12 cellular contexts compared by ENCODE assay signal in genomic region chr7:132437730-132438129, GRCh38.
DNase-seq lines count a peak whose midpoint lies in the region; ATAC-seq and TF ChIP-seq lines count a peak whose summit lies in the region.
"Had no signal": no experiment of that assay in that cellular context is flagged by ENCODE, and none has a peak within 500 bp of the region (broad histone marks: within the 10 kb centered on the region; RNA-seq: fewer than 3 reads in every experiment).

No MANE protein-coding gene starts in this region.

- peak; percentile 83 for ATAC-seq in activated CD4-positive, alpha-beta T cell treated with anti-CD3 and anti-CD28 coated beads for 36 hours
- ATAC-seq in natural killer cell: peak; percentile 33 to 40 (median 34)
- ATAC-seq: left lobe of liver had no signal

- no peaks in the 10 kb centered on the region for H3K36me3 Mint-ChIP-seq in activated CD4-positive, alpha-beta T cell treated with anti-CD3 and anti-CD28 coated beads for 36 hours (ENCODE audit: low read depth)
- no peaks in the 10 kb centered on the region for H3K36me3 Mint-ChIP-seq in natural killer cell

- POLR2A ChIA-PET in activated CD4-positive, alpha-beta T cell treated with anti-CD3 and anti-CD28 coated beads for 36 hours (lab: Charles Lee): interaction anchor here (0.6 to 0.7 kb wide), 3 partner anchors 757 to 1688 kb away, joined by 3 to 9 read pairs (median 7); no protein-coding TSS in a partner anchor

- H3K9me3 Mint-ChIP-seq in activated CD4-positive, alpha-beta T cell treated with anti-CD3 and anti-CD28 coated beads for 36 hours (ENCODE audit: low read depth): no peaks in the 10 kb centered on the region
- no peaks in the 10 kb centered on the region for H3K9me3 Mint-ChIP-seq in natural killer cell

- peak; percentile 47 for DNase-seq in activated CD4-positive, alpha-beta T cell treated with anti-CD3 and anti-CD28 coated beads for 36 hours
- no peak for DNase-seq in activated CD4-positive, alpha-beta T cell treated with anti-CD3 and anti-CD28 coated beads, Interleukin-2, amount 50 U/mL, for 1 hour
- DNase-seq in NCI-H187 (lab: John Stamatoyannopoulos, UW) (peak; percentile 27 to 57), natural killer cell (no peak), AG08396 (ENCODE audit: low spot score) (no peak), hepatic stellate cell (ENCODE audit: low spot score) (no peak), iPS-NIHi7 (ENCODE audit: extremely low spot score) (no peak)
- peak; percentile 51 for DNase-seq in central memory CD4-positive, alpha-beta T cell
- DNase-seq: ACHN; NCI-H69; stimulated activated CD4-positive, alpha-beta T cell treated with anti-CD3 and anti-CD28 coated beads, Interleukin-4, amount 100 ng/mL, for 4 hours had no signal

- intact Hi-C loops in activated CD4-positive, alpha-beta T cell treated with anti-CD3 and anti-CD28 coated beads for 36 hours (cut with DNase I, micrococcal nuclease): no loop called here
- intact Hi-C loops in natural killer cell (cut with micrococcal nuclease): loop anchor here (10.0 kb wide), 1 partner anchor 817 kb away; the partner anchor contains the start of gene EXOC4

- no peaks in the 10 kb centered on the region for H3K27me3 Mint-ChIP-seq in activated CD4-positive, alpha-beta T cell treated with anti-CD3 and anti-CD28 coated beads for 36 hours
- H3K27me3 Mint-ChIP-seq in natural killer cell (ENCODE audit: low read depth in 2 of 2): peaks cover 0 to 4% of the 10 kb centered on the region in 2 donors

- H3K27ac Mint-ChIP-seq in activated CD4-positive, alpha-beta T cell treated with anti-CD3 and anti-CD28 coated beads for 36 hours: peak overlapping the region; percentile 63
- peak overlapping the region; percentile 56 to 88 for H3K27ac Mint-ChIP-seq in natural killer cell

- CTCF ChIA-PET in activated CD4-positive, alpha-beta T cell treated with anti-CD3 and anti-CD28 coated beads for 36 hours (lab: Charles Lee): no interaction called here

- no peak for TF ChIP-seq CTCF in natural killer cell (IDR thresholded peaks at IDR 0.05)

- H3K4me3 Mint-ChIP-seq in activated CD4-positive, alpha-beta T cell treated with anti-CD3 and anti-CD28 coated beads for 36 hours: no peak overlapping the region
- H3K4me3 Mint-ChIP-seq in natural killer cell: peak overlapping the region; percentile 46

- H3K4me1 Mint-ChIP-seq in activated CD4-positive, alpha-beta T cell treated with anti-CD3 and anti-CD28 coated beads for 36 hours: peaks cover 70% of the 10 kb centered on the region
- peaks cover 87 to 88% of the 10 kb centered on the region in 2 donors for H3K4me1 Mint-ChIP-seq in natural killer cell

Comparison
In these comparisons a context has a peak if more than half of its experiments do, and no peak if none do; other contexts are left out.
1. DNase-seq: peak in activated CD4-positive, alpha-beta T cell treated with anti-CD3 and anti-CD28 coated beads for 36 hours (single experiment), NCI-H187 (2 of 2) and central memory CD4-positive, alpha-beta T cell (single experiment); none in activated CD4-positive, alpha-beta T cell treated with anti-CD3 and anti-CD28 coated beads, Interleukin-2, amount 50 U/mL, for 1 hour (single experiment), natural killer cell (single experiment), AG08396 (single experiment), hepatic stellate cell (single experiment) and iPS-NIHi7 (single experiment).